ENCODE assay signal across 12 cellular contexts in genomic region chr3:72436863-72437592, GRCh38.
"Had no signal": no experiment of that assay in that cellular context is flagged by ENCODE, and none has a peak within 500 bp of the region (broad histone marks: within the 10 kb centered on the region; RNA-seq: fewer than 3 reads in every experiment).

No MANE protein-coding gene starts in this region.

- DNase-seq: activated CD4-positive, CD25-positive, alpha-beta regulatory T cell treated with anti-CD3 and anti-CD28 coated beads, Interleukin-2, amount 50 U/mL, for 72 hours; activated CD8-positive, alpha-beta memory T cell treated with anti-CD3 and anti-CD28 coated beads for 24 hours; activated naive CD4-positive, alpha-beta T cell treated with Interleukin-2 at 50 U/mL for 16 hours; adrenal gland; naive thymus-derived CD8-positive, alpha-beta T cell; stimulated activated CD4-positive, alpha-beta T cell treated with anti-CD3 and anti-CD28 coated beads, Interleukin-12 subunit alpha, Interleukin-12 subunit beta, amount 100 ng/mL, for 4 hours; stimulated activated CD4-positive, alpha-beta T cell treated with anti-CD3 and anti-CD28 coated beads, Interleukin-2, amount 100 ng/mL, for 24 hours; SW 1271; thyroid gland had no signal

- H3K27me3 ChIP-seq: adrenal gland, cardiac muscle cell, gastroesophageal sphincter, thyroid gland had no signal

- H3K27ac ChIP-seq: cardiac muscle cell, gastroesophageal sphincter, thyroid gland had no signal

- H3K27me3 Mint-ChIP-seq: naive thymus-derived CD8-positive, alpha-beta T cell had no signal

- ATAC-seq: gastroesophageal sphincter; left lobe of liver; naive thymus-derived CD8-positive, alpha-beta T cell had no signal

- H3K9me3 ChIP-seq: adrenal gland, gastroesophageal sphincter, thyroid gland had no signal

- H3K4me3 ChIP-seq: adrenal gland, cardiac muscle cell, gastroesophageal sphincter, thyroid gland had no signal

- H3K36me3 ChIP-seq: adrenal gland, gastroesophageal sphincter, thyroid gland had no signal
